In genomic region chr1:89451011-89451410, GRCh38 we compare ENCODE assay signal across 9 cellular contexts.
DNase-seq lines count a peak whose midpoint lies in the region; ATAC-seq and TF ChIP-seq lines count a peak whose summit lies in the region.
"Had no signal": no experiment of that assay in that cellular context is flagged by ENCODE, and none has a peak within 500 bp of the region (broad histone marks: within the 10 kb centered on the region; RNA-seq: fewer than 3 reads in every experiment).

No MANE protein-coding gene starts in this region.

- H3K4me3 Mint-ChIP-seq in natural killer cell treated with Interleukin-12 subunit alpha and Interleukin-12 subunit beta and Interleukin-15 and Interleukin-18, amount 100 ng/mL, for 72 hours: peak overlapping the region; percentile 80
- H3K4me3 Mint-ChIP-seq in natural killer cell: no peak overlapping the region
- peak overlapping the region; percentile 70 for H3K4me3 Mint-ChIP-seq in activated naive CD8-positive, alpha-beta T cell
- H3K4me3 Mint-ChIP-seq in stimulated activated naive CD8-positive, alpha-beta T cell treated with anti-CD3 and anti-CD28 coated beads, Interleukin-15, Interleukin-2, amounts not matched to agents 100 ng/mL and 50 ng/mL, for 24 hours: peak overlapping the region; percentile 68
- H3K4me3 Mint-ChIP-seq: naive B cell had no signal

- H3K4me3 ChIP-seq in SJCRH30: no peak overlapping the region

- intact Hi-C loops in natural killer cell (cut with micrococcal nuclease): no loop called here

- H3K36me3 ChIP-seq in SJCRH30: no peaks in the 10 kb centered on the region

- peaks cover 15 to 25% of the 10 kb centered on the region in 2 donors for H3K4me1 Mint-ChIP-seq in natural killer cell treated with Interleukin-12 subunit alpha and Interleukin-12 subunit beta and Interleukin-15 and Interleukin-18, amount 100 ng/mL, for 72 hours (ENCODE audit: low read depth in 2 of 2)
- H3K4me1 Mint-ChIP-seq in natural killer cell: peaks cover 0 to 4% of the 10 kb centered on the region in 2 donors
- H3K4me1 Mint-ChIP-seq in activated naive CD8-positive, alpha-beta T cell (ENCODE audit: low read depth): peaks cover 30% of the 10 kb centered on the region
- peaks cover 39% of the 10 kb centered on the region for H3K4me1 Mint-ChIP-seq in stimulated activated naive CD8-positive, alpha-beta T cell treated with anti-CD3 and anti-CD28 coated beads, Interleukin-15, Interleukin-2, amounts not matched to agents 100 ng/mL and 50 ng/mL, for 24 hours (ENCODE audit: low read depth)

- TF ChIP-seq CTCF in natural killer cell (IDR thresholded peaks at IDR 0.05): no peak

- DNase-seq in natural killer cell treated with Interleukin-12 subunit alpha and Interleukin-12 subunit beta and Interleukin-15 and Interleukin-18, amount 100 ng/mL, for 72 hours (ENCODE audit: low spot score): no peak
- DNase-seq in natural killer cell: no peak
- no peak for DNase-seq in dedifferentiated amniotic fluid mesenchymal stem cell (ENCODE audit: extremely low spot score)
- no peak for DNase-seq in SJCRH30
- DNase-seq: naive B cell had no signal

- H3K9me3 Mint-ChIP-seq in natural killer cell treated with Interleukin-12 subunit alpha and Interleukin-12 subunit beta and Interleukin-15 and Interleukin-18, amount 100 ng/mL, for 72 hours: no peaks in the 10 kb centered on the region
- H3K9me3 Mint-ChIP-seq in natural killer cell: no peaks in the 10 kb centered on the region
- H3K9me3 Mint-ChIP-seq in activated naive CD8-positive, alpha-beta T cell (ENCODE audit: low read depth): no peaks in the 10 kb centered on the region
- H3K9me3 Mint-ChIP-seq in stimulated activated naive CD8-positive, alpha-beta T cell treated with anti-CD3 and anti-CD28 coated beads, Interleukin-15, Interleukin-2, amounts not matched to agents 100 ng/mL and 50 ng/mL, for 24 hours: no peaks in the 10 kb centered on the region
- H3K9me3 Mint-ChIP-seq: naive B cell had no signal

- no peak overlapping the region for H3K27ac ChIP-seq in SJCRH30

- H3K27me3 ChIP-seq in SJCRH30: no peaks in the 10 kb centered on the region; the same call in 1 of the 2 replicates

- no peaks in the 10 kb centered on the region for H3K9me3 ChIP-seq in SJCRH30 (replicated peaks)

- peaks cover 11 to 16% of the 10 kb centered on the region in 2 donors for H3K27me3 Mint-ChIP-seq in natural killer cell treated with Interleukin-12 subunit alpha and Interleukin-12 subunit beta and Interleukin-15 and Interleukin-18, amount 100 ng/mL, for 72 hours
- peaks cover 23 to 30% of the 10 kb centered on the region in 2 donors for H3K27me3 Mint-ChIP-seq in natural killer cell (ENCODE audit: low read depth in 2 of 2)
- H3K27me3 Mint-ChIP-seq in activated naive CD8-positive, alpha-beta T cell: peaks cover 8% of the 10 kb centered on the region
- peaks cover 34% of the 10 kb centered on the region for H3K27me3 Mint-ChIP-seq in stimulated activated naive CD8-positive, alpha-beta T cell treated with anti-CD3 and anti-CD28 coated beads, Interleukin-15, Interleukin-2, amounts not matched to agents 100 ng/mL and 50 ng/mL, for 24 hours

- H3K27ac Mint-ChIP-seq in natural killer cell treated with Interleukin-12 subunit alpha and Interleukin-12 subunit beta and Interleukin-15 and Interleukin-18, amount 100 ng/mL, for 72 hours: peak overlapping the region; percentile 71 to 87
- no peak overlapping the region for H3K27ac Mint-ChIP-seq in natural killer cell
- peak overlapping the region; percentile 95 for H3K27ac Mint-ChIP-seq in activated naive CD8-positive, alpha-beta T cell
- H3K27ac Mint-ChIP-seq in stimulated activated naive CD8-positive, alpha-beta T cell treated with anti-CD3 and anti-CD28 coated beads, Interleukin-15, Interleukin-2, amounts not matched to agents 100 ng/mL and 50 ng/mL, for 24 hours: peak overlapping the region; percentile 85
- H3K27ac Mint-ChIP-seq: naive B cell had no signal

- ATAC-seq in natural killer cell treated with Interleukin-12 subunit alpha and Interleukin-12 subunit beta and Interleukin-15 and Interleukin-18, amount 100 ng/mL, for 72 hours: peak; percentile 85 to 86
- ATAC-seq in natural killer cell: no peak
- ATAC-seq in HG03342 (IDR thresholded peaks at IDR 0.05; ENCODE audit: unreplicated experiment): peak; percentile 62
- no peak for ATAC-seq in HG02571 (IDR thresholded peaks at IDR 0.05; ENCODE audit: unreplicated experiment)

- H3K36me3 Mint-ChIP-seq in natural killer cell treated with Interleukin-12 subunit alpha and Interleukin-12 subunit beta and Interleukin-15 and Interleukin-18, amount 100 ng/mL, for 72 hours: peaks cover 8% of the 10 kb centered on the region
- H3K36me3 Mint-ChIP-seq in natural killer cell: no peaks in the 10 kb centered on the region
- H3K36me3 Mint-ChIP-seq in activated naive CD8-positive, alpha-beta T cell: no peaks in the 10 kb centered on the region
- no peaks in the 10 kb centered on the region for H3K36me3 Mint-ChIP-seq in stimulated activated naive CD8-positive, alpha-beta T cell treated with anti-CD3 and anti-CD28 coated beads, Interleukin-15, Interleukin-2, amounts not matched to agents 100 ng/mL and 50 ng/mL, for 24 hours (ENCODE audit: low read depth)
- H3K36me3 Mint-ChIP-seq: naive B cell had no signal

- no peaks in the 10 kb centered on the region for H3K4me1 ChIP-seq in SJCRH30

Comparison
In these comparisons a context has a peak if more than half of its experiments do, and no peak if none do; other contexts are left out.
1. ATAC-seq: peak in natural killer cell treated with Interleukin-12 subunit alpha and Interleukin-12 subunit beta and Interleukin-15 and Interleukin-18, amount 100 ng/mL, for 72 hours (2 of 2) and HG03342 (single experiment); none in natural killer cell (0 of 3) and HG02571 (single experiment).
2. H3K27ac Mint-ChIP-seq: peak in natural killer cell treated with Interleukin-12 subunit alpha and Interleukin-12 subunit beta and Interleukin-15 and Interleukin-18, amount 100 ng/mL, for 72 hours (2 of 2), activated naive CD8-positive, alpha-beta T cell (single experiment) and stimulated activated naive CD8-positive, alpha-beta T cell treated with anti-CD3 and anti-CD28 coated beads, Interleukin-15, Interleukin-2, amounts not matched to agents 100 ng/mL and 50 ng/mL, for 24 hours (single experiment); none in natural killer cell (0 of 2).